Comparison of ENCODE assay signal across 7 cellular contexts in the genomic region with DNA sequence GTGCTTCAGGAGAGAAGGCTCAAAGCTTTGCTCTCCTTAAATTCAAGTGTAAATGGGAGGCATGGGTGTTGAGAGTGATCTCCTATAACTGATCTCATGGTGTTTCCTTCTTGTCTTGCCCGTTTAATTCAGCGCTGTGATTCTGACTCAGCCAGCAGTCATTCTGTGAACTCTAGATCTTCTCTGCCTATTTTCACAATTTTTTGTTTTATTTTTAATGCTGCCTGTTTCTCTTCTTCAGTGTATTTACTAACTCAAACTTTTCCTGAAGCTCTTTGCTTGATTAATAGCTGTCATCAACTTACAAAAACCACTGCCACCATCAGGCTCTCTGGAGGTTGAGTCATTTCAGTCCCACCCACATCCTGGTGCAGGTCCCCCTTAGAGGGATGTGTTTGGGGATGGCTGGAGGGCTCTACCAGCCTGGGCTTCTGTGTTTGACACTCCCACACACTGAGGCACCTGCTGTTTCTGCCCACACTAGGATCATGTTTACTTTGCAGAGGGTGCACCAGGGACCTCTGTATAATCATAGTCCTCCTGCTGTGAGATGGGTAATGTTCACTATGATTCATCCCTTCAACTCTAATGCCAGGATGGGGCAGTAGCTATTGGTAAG.
DNase-seq lines count a peak whose midpoint lies in the region; ATAC-seq and TF ChIP-seq lines count a peak whose summit lies in the region.

No MANE protein-coding gene starts in this region.

- no peak overlapping the region for H3K4me3 ChIP-seq in mucosa of descending colon

- no peaks in the 10 kb centered on the region for H3K36me3 ChIP-seq in mucosa of descending colon (ENCODE audit: low read depth)

- TF ChIP-seq CTCF in mucosa of descending colon (IDR thresholded peaks at IDR 0.05), result no peak

- intact Hi-C loops in mucosa of descending colon (cut with DNase I, micrococcal nuclease), result no loop called here

- H3K9me3 ChIP-seq in mucosa of descending colon, result no peaks in the 10 kb centered on the region

- H3K4me1 ChIP-seq in mucosa of descending colon (ENCODE audit: low read depth), result no peaks in the 10 kb centered on the region

- DNase-seq in NCI-H2171 (lab: John Stamatoyannopoulos, UW) (peak; percentile 72), mucosa of descending colon (no peak), epidermal melanocyte (ENCODE audit: insufficient read length, low spot score) (no peak)
- peak; percentile 17 to 53 (median 43) for DNase-seq in activated CD8-positive, alpha-beta memory T cell treated with anti-CD3 and anti-CD28 coated beads for 48 hours (ENCODE audit: low read depth in 2 of 3, low spot score in 2 of 3)
- no peak for DNase-seq in effector CD8-positive, alpha-beta T cell (lab: John Stamatoyannopoulos, UW)

- ATAC-seq in GM18868 (IDR thresholded peaks at IDR 0.05; ENCODE audit: unreplicated experiment), result peak; percentile 84
- ATAC-seq in HG02840 (IDR thresholded peaks at IDR 0.05; ENCODE audit: low FRiP score, unreplicated experiment), result peak; percentile 62
- ATAC-seq in mucosa of descending colon, result peak; percentile 43

Comparison
In these comparisons a context has a peak if more than half of its experiments do, and no peak if none do; other contexts are left out.
1. DNase-seq: peak in NCI-H2171 (single experiment) and activated CD8-positive, alpha-beta memory T cell treated with anti-CD3 and anti-CD28 coated beads for 48 hours (3 of 3); none in mucosa of descending colon (0 of 3), epidermal melanocyte (single experiment) and effector CD8-positive, alpha-beta T cell (single experiment).
2. Peak in every context shown above with its lines, with median percentiles within 50 percentile points of each other: ATAC-seq.